ENCODE assay signal across 26 cellular contexts in genomic region chr9:12403721-12404120, GRCh38.
"Had no signal": no experiment of that assay in that cellular context is flagged by ENCODE, and none has a peak within 500 bp of the region (broad histone marks: within the 10 kb centered on the region; RNA-seq: fewer than 3 reads in every experiment).

No MANE protein-coding gene starts in this region.

- H3K27me3 Mint-ChIP-seq: dendritic cell treated with granulocyte-macrophage colony-stimulating factor and Interleukin-4, amounts not matched to agents 40 ng/mL and 50 ng/mL, for 4 days; effector memory CD8-positive, alpha-beta T cell had no signal

- H3K9me3 Mint-ChIP-seq: dendritic cell treated with granulocyte-macrophage colony-stimulating factor and Interleukin-4, amounts not matched to agents 40 ng/mL and 50 ng/mL, for 4 days; endodermal cell had no signal

- H3K4me2 ChIP-seq: hepatocyte had no signal

- H3K27me3 ChIP-seq: colonic mucosa, dorsolateral prefrontal cortex, esophagus muscularis mucosa, esophagus squamous epithelium, foreskin keratinocyte, gastrocnemius medialis, gastroesophageal sphincter, heart left ventricle, heart right ventricle, hepatocyte had no signal

- H3K9me3 ChIP-seq: colonic mucosa, esophagus muscularis mucosa, esophagus squamous epithelium, gastrocnemius medialis, gastroesophageal sphincter, heart left ventricle had no signal

- H2AFZ ChIP-seq: hepatocyte had no signal

- H3K79me2 ChIP-seq: hepatocyte had no signal

- H3K36me3 ChIP-seq: colonic mucosa, esophagus muscularis mucosa, esophagus squamous epithelium, gastrocnemius medialis, gastroesophageal sphincter, heart left ventricle, heart right ventricle had no signal

- H3K4me1 Mint-ChIP-seq: endodermal cell had no signal

- H3K4me3 Mint-ChIP-seq: dendritic cell treated with granulocyte-macrophage colony-stimulating factor and Interleukin-4, amounts not matched to agents 40 ng/mL and 50 ng/mL, for 4 days; effector memory CD8-positive, alpha-beta T cell; endodermal cell had no signal

- H3K4me3 ChIP-seq: colonic mucosa, coronary artery, dorsolateral prefrontal cortex, esophagus muscularis mucosa, esophagus squamous epithelium, gastrocnemius medialis, gastroesophageal sphincter, heart left ventricle, heart right ventricle, hepatocyte had no signal

- DNase-seq: colonic mucosa; cortex of kidney; dermis blood vessel endothelial cell; dorsolateral prefrontal cortex; effector CD4-positive, alpha-beta T cell; effector CD8-positive, alpha-beta T cell; effector memory CD4-positive, alpha-beta T cell; effector memory CD8-positive, alpha-beta T cell; endodermal cell; erythroblast; esophagus squamous epithelium; foreskin keratinocyte; foreskin melanocyte; gastrocnemius medialis; glutamatergic neuron; head of caudate nucleus; heart left ventricle; heart right ventricle; hippocampal formation had no signal

- H3K27ac ChIP-seq: colonic mucosa, coronary artery, dorsolateral prefrontal cortex, epithelial cell of prostate, esophagus muscularis mucosa, esophagus squamous epithelium, foreskin keratinocyte, gastrocnemius medialis, gastroesophageal sphincter, heart left ventricle, heart right ventricle, hepatocyte had no signal

- H3K27ac Mint-ChIP-seq: dendritic cell treated with granulocyte-macrophage colony-stimulating factor and Interleukin-4, amounts not matched to agents 40 ng/mL and 50 ng/mL, for 4 days; effector memory CD8-positive, alpha-beta T cell; endodermal cell had no signal

- ATAC-seq: effector memory CD8-positive, alpha-beta T cell; esophagus mucosa; foreskin keratinocyte; gastrocnemius medialis; gastroesophageal sphincter; heart left ventricle; heart right ventricle had no signal

- H3K4me1 ChIP-seq: colonic mucosa, esophagus muscularis mucosa, esophagus squamous epithelium, foreskin keratinocyte, gastrocnemius medialis, gastroesophageal sphincter, heart left ventricle, heart right ventricle had no signal
